Comparison of ENCODE assay signal across 8 cellular contexts in genomic region chr14:81519200-81519998, GRCh38. TPM values are rescaled to one million over a fixed set of nuclear protein-coding genes. Genes with fewer than 3 reads are reported as not detected.
DNase-seq lines count a peak whose midpoint lies in the region; ATAC-seq and TF ChIP-seq lines count a peak whose summit lies in the region.

No MANE protein-coding gene starts in this region.

- intact Hi-C loops in ovary (cut with DNase I), result no loop called here

- no peaks in the 10 kb centered on the region for H3K36me3 ChIP-seq in ovary

- no peaks in the 10 kb centered on the region for H3K27me3 Mint-ChIP-seq in stimulated activated memory B cell treated with anti-CD40 and anti-IgM and Interleukin-4, amounts not matched to agents 10 μg/mL and 1 μg/mL and 100 μg/mL, for 72 hours

- no peaks in the 10 kb centered on the region for H3K9me3 ChIP-seq in ovary

- peaks cover 20% of the 10 kb centered on the region for H3K4me1 Mint-ChIP-seq in stimulated activated memory B cell treated with anti-CD40 and anti-IgM and Interleukin-4, amounts not matched to agents 10 μg/mL and 1 μg/mL and 100 μg/mL, for 72 hours

- DNase-seq in SKM-1 (lab: John Stamatoyannopoulos, UW; ENCODE audit: unreplicated experiment) (peak; percentile 64), germinal center (ENCODE audit: low spot score) (peak; percentile 5), ovary (no peak), ACHN (no peak)

- peak overlapping the region in 1 of 2 donors; percentile 46 for H3K27ac ChIP-seq in ovary

- 7 to 15% (median 12%) methylated on average over 3 of the region's 3 CpGs for WGBS in ovary, 3 donors

- no peak for TF ChIP-seq POLR2A in ovary (IDR thresholded peaks at IDR 0.05)

- H3K4me1 ChIP-seq in ovary (ENCODE audit: insufficient read depth), result peaks cover 23% of the 10 kb centered on the region

- H3K27ac Mint-ChIP-seq in stimulated activated memory B cell treated with anti-CD40 and anti-IgM and Interleukin-4, amounts not matched to agents 10 μg/mL and 1 μg/mL and 100 μg/mL, for 72 hours, result peak overlapping the region; percentile 72

- peaks cover 70% of the 10 kb centered on the region for H3K36me3 Mint-ChIP-seq in stimulated activated memory B cell treated with anti-CD40 and anti-IgM and Interleukin-4, amounts not matched to agents 10 μg/mL and 1 μg/mL and 100 μg/mL, for 72 hours

- in situ Hi-C loops in ACHN (cut with HindIII; ENCODE audit: low pct_ligation_motif_present, low pct_unique_long_range_greater_than_20kb, low sequenced_read_pairs), result no loop called here

- H3K9me3 Mint-ChIP-seq in stimulated activated memory B cell treated with anti-CD40 and anti-IgM and Interleukin-4, amounts not matched to agents 10 μg/mL and 1 μg/mL and 100 μg/mL, for 72 hours, result no peaks in the 10 kb centered on the region

- ATAC-seq in GM18517 (IDR thresholded peaks at IDR 0.05; ENCODE audit: unreplicated experiment) (peak; percentile 77), HG02852 (IDR thresholded peaks at IDR 0.05; ENCODE audit: unreplicated experiment) (peak; percentile 84), HG03521 (IDR thresholded peaks at IDR 0.05; ENCODE audit: unreplicated experiment) (no peak)
- peak; percentile 71 for ATAC-seq in stimulated activated memory B cell treated with anti-CD40 and anti-IgM and Interleukin-4, amounts not matched to agents 10 μg/mL and 1 μg/mL and 100 μg/mL, for 72 hours

- H3K4me3 Mint-ChIP-seq in stimulated activated memory B cell treated with anti-CD40 and anti-IgM and Interleukin-4, amounts not matched to agents 10 μg/mL and 1 μg/mL and 100 μg/mL, for 72 hours, result no peak overlapping the region

- no peak overlapping the region for H3K4me3 ChIP-seq in ovary

- no peaks in the 10 kb centered on the region for H3K27me3 ChIP-seq in ovary

- no peak for TF ChIP-seq CTCF in ovary (IDR thresholded peaks at IDR 0.05)

- no peak for TF ChIP-seq EP300 in ovary (IDR thresholded peaks at IDR 0.05)

RNA-seq across cellular contexts. Expression of gene SEL1L, which starts 14.3 kb away (rescaled TPM):
- total RNA-seq in ovary, result 10 to 100 TPM; 27.8 to 68.2 (median 57.3) TPM
- 10 to 100 TPM; 15.6 to 41.5 TPM for polyA plus RNA-seq in ovary

Comparison
In these comparisons a context has a peak if more than half of its experiments do, and no peak if none do; other contexts are left out.
1. DNase-seq: peak in SKM-1 (single experiment) and germinal center (single experiment); none in ovary (0 of 5) and ACHN (single experiment).